Comparison of ENCODE assay signal across 21 cellular contexts in the genomic region with DNA sequence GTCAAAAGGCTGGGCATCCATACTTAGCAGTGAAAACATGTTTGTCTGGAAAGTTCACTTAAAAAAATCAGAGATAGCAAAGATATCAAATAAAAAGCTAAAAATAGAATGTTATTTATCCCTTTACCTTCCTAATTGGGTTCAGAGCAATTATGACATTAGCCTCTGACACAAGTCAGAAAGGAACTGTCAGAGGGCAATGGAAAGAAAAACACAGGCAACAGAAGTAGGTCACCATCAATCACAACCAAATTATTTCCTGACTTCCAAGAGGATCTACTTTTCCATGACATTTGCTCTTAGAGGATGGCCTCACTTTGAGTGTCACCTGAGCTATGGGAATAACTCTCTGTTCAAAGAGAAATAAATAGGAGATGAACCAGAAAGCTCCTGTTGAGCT. TPM values are rescaled to one million over a fixed set of nuclear protein-coding genes. Genes with fewer than 3 reads are reported as not detected.
DNase-seq lines count a peak whose midpoint lies in the region; ATAC-seq, FAIRE-seq and TF ChIP-seq lines count a peak whose summit lies in the region.
"Had no signal": no experiment of that assay in that cellular context is flagged by ENCODE, and none has a peak within 500 bp of the region (broad histone marks: within the 10 kb centered on the region; RNA-seq: fewer than 3 reads in every experiment).

No MANE protein-coding gene starts in this region.

- intact Hi-C loops in HepG2 (cut with micrococcal nuclease; ENCODE audit: unreplicated experiment), result no loop called here

- no peak for DNase-seq in HepG2 (ENCODE audit: low spot score)
- peak; percentile 12 for DNase-seq in SK-N-SH
- DNase-seq in nephron progenitor cell, result no peak
- no peak for DNase-seq in urothelium cell line (ENCODE audit: low spot score)
- no peak for DNase-seq in activated naive CD4-positive, alpha-beta T cell (lab: John Stamatoyannopoulos, UW)
- no peak for DNase-seq in KBM-7
- no peak for DNase-seq in GM10248 (ENCODE audit: extremely low spot score)
- DNase-seq: C1 segment of cervical spinal cord; CD4-positive, alpha-beta memory T cell; DMS153; DMS79 treated with DMSO at 0.1 percent for 48 hours; EL; GOT3; H9 had no signal

- TF ChIP-seq EP300 in HepG2 (IDR thresholded peaks at IDR 0.05; ENCODE audit: low read depth in 2 of 2, low read length in 2 of 2) (no peak), HepG2 (CRISPR knock-in tag; IDR thresholded peaks at IDR 0.05; ENCODE audit: borderline replicate concordance) (no peak), SK-N-SH (IDR thresholded peaks at IDR 0.05; ENCODE audit: borderline replicate concordance in 1 of 2, low read depth in 1 of 2, low read length in 1 of 2) (no peak)

- no peak for TF ChIP-seq POLR2A in HepG2 (IDR thresholded peaks at IDR 0.05; ENCODE audit: insufficient read depth in 1 of 2, low read depth in 2 of 2, low read length in 2 of 2)

- CTCF ChIA-PET in HepG2 (lab: Yijun Ruan, JAX; ENCODE audit: low intra/inter-chr PET ratio, low total read pairs), result no interaction called here
- CTCF ChIA-PET in SK-N-SH (lab: Yijun Ruan, JAX), result interaction anchor here (0.6 to 2.7 kb wide), 5 partner anchors 12 to 58 kb away, joined by 3 to 8 read pairs (median 3); no protein-coding TSS in a partner anchor
- CTCF ChIA-PET in GM10248 (lab: Yijun Ruan, JAX), result interaction anchor here (0.7 to 5.1 kb wide), 5 partner anchors 8 to 54 kb away, joined by 4 to 29 read pairs (median 6); no protein-coding TSS in a partner anchor

- H3K9ac ChIP-seq in liver (ENCODE audit: low read depth in 1 of 2, low read length in 2 of 2) (no peak overlapping the region), HepG2 (ENCODE audit: insufficient read depth, low read depth, low read length) (no peak overlapping the region), SK-N-SH (no peak overlapping the region)

- H3K9me2 ChIP-seq in SK-N-SH, result no peaks in the 10 kb centered on the region

- H3K9me3 Mint-ChIP-seq in nephron progenitor cell, result peaks cover 4% of the 10 kb centered on the region
- H3K9me3 Mint-ChIP-seq: CD4-positive, alpha-beta memory T cell; H9 had no signal

- H3K9me3 ChIP-seq in liver (ENCODE audit: control insufficient read depth in 4 of 4, low read length in 3 of 4) (no peaks in the 10 kb centered on the region), HepG2 (ENCODE audit: low read length) (no peaks in the 10 kb centered on the region), SK-N-SH (no peaks in the 10 kb centered on the region)

- peak overlapping the region; percentile 96 for H3K27ac Mint-ChIP-seq in nephron progenitor cell
- H3K27ac Mint-ChIP-seq: B cell, H9 had no signal

- H3K36me3 Mint-ChIP-seq in nephron progenitor cell (ENCODE audit: low read depth), result no peaks in the 10 kb centered on the region

- H3K27me3 Mint-ChIP-seq in nephron progenitor cell (ENCODE audit: low read depth, poor library complexity), result no peaks in the 10 kb centered on the region
- H3K27me3 Mint-ChIP-seq: B cell had no signal

- TF ChIP-seq RAD21 in liver (IDR thresholded peaks at IDR 0.05), result peak in 1 of 2 donors; percentile 4
- no peak for TF ChIP-seq RAD21 in HepG2 (CRISPR knock-in tag; IDR thresholded peaks at IDR 0.05)
- no peak for TF ChIP-seq RAD21 in SK-N-SH (IDR thresholded peaks at IDR 0.05; ENCODE audit: low read length)

- H3K4me1 Mint-ChIP-seq in nephron progenitor cell, result peaks cover 12% of the 10 kb centered on the region
- H3K4me1 Mint-ChIP-seq: B cell; CD4-positive, alpha-beta memory T cell had no signal

- no peak overlapping the region for H3K27ac ChIP-seq in liver (ENCODE audit: low read depth in 1 of 2, low read length in 2 of 2)
- no peak overlapping the region for H3K27ac ChIP-seq in HepG2 (ENCODE audit: extremely low read length, insufficient read depth, low read length)
- no peak overlapping the region for H3K27ac ChIP-seq in SK-N-SH (ENCODE audit: low read depth in 2 of 2, low read length in 1 of 2)

- no peak for FAIRE-seq in HepG2 (lab: Jason Lieb, UNC)
- peak; percentile 62 for FAIRE-seq in urothelium cell line (lab: Jason Lieb, UNC)
- FAIRE-seq: A204.1, G401.6, GM12892, GM19239 had no signal

- H4K20me1 ChIP-seq in HepG2 (ENCODE audit: insufficient read depth, low read length) (no peaks in the 10 kb centered on the region), SK-N-SH (ENCODE audit: insufficient read depth) (no peaks in the 10 kb centered on the region)

- in situ Hi-C loops in HepG2 (cut with HindIII; ENCODE audit: extremely low pct_ligation_motif_present, low pct_unique_long_range_greater_than_20kb) (no loop called here), KBM-7 (cut with MboI; ENCODE audit: low pct_unique_long_range_greater_than_20kb, low sequenced_read_pairs) (no loop called here)

- H3K4me2 ChIP-seq in HepG2 (ENCODE audit: low read depth, low read length) (no peak overlapping the region), SK-N-SH (no peak overlapping the region)

- H3K4me1 ChIP-seq in liver (ENCODE audit: control insufficient read depth in 4 of 4, insufficient read depth in 4 of 4, low read length in 3 of 4) (peaks cover 0 to 9% (median 2%) of the 10 kb centered on the region in 4 donors), HepG2 (ENCODE audit: insufficient read depth, low read length) (peaks cover 11% of the 10 kb centered on the region), SK-N-SH (ENCODE audit: control insufficient read depth in 1 of 2, insufficient read depth in 2 of 2, low read depth in 1 of 2, low read length in 1 of 2) (no peaks in the 10 kb centered on the region; a peak in 1 of 4 replicates)

- no peak overlapping the region for H3K4me3 Mint-ChIP-seq in nephron progenitor cell
- H3K4me3 Mint-ChIP-seq: B cell; CD4-positive, alpha-beta memory T cell; H9 had no signal

- BruUV-seq in HepG2 (replicated peaks; lab: Mats Ljungman, UMichigan), result no TSS peak

- H3F3A ChIP-seq in SK-N-SH (replicated peaks; ENCODE audit: insufficient read depth), result no peaks in the 10 kb centered on the region

- TF ChIP-seq CTCF in liver (IDR thresholded peaks at IDR 0.05; ENCODE audit: low read depth, low read length, missing input control), result no peak
- TF ChIP-seq CTCF in HepG2 (CRISPR knock-in tag; IDR thresholded peaks at IDR 0.05), result no peak
- no peak for TF ChIP-seq CTCF in SK-N-SH (IDR thresholded peaks at IDR 0.05)
- TF ChIP-seq CTCF in nephron progenitor cell (IDR thresholded peaks at IDR 0.05), result no peak
- no peak for TF ChIP-seq CTCF in GM10248 (IDR thresholded peaks at IDR 0.05; ENCODE audit: control extremely low read depth, extremely low read depth, low read depth, missing control alignments)

- no peak for ATAC-seq in HepG2

- POLR2A ChIA-PET in HepG2 (lab: Yijun Ruan, JAX) (interaction anchor here (1.1 to 1.4 kb wide), 2 partner anchors 8 to 26 kb away, joined by 3 to 4 read pairs; no protein-coding TSS in a partner anchor), SK-N-SH (lab: Yijun Ruan, JAX) (no interaction called here), GM10248 (lab: Yijun Ruan, JAX) (no interaction called here)

- no peaks in the 10 kb centered on the region for H3K79me2 ChIP-seq in HepG2 (ENCODE audit: insufficient read depth, low read length)
- H3K79me2 ChIP-seq in SK-N-SH (ENCODE audit: insufficient read depth), result no peaks in the 10 kb centered on the region

- no peaks in the 10 kb centered on the region for H3K27me3 ChIP-seq in liver (ENCODE audit: control insufficient read depth in 4 of 4, insufficient read depth in 4 of 4, low read length in 3 of 4)
- no peaks in the 10 kb centered on the region for H3K27me3 ChIP-seq in HepG2 (ENCODE audit: control insufficient read depth in 1 of 2, insufficient read depth in 2 of 2, low read length in 2 of 2)
- no peaks in the 10 kb centered on the region for H3K27me3 ChIP-seq in SK-N-SH (ENCODE audit: insufficient read depth)

- H3K4me3 ChIP-seq in liver (ENCODE audit: low read depth in 1 of 3, low read length in 3 of 3) (no peak overlapping the region), HepG2 (replicated peaks in 1 of 3; ENCODE audit: insufficient read depth in 1 of 3, low read depth in 2 of 3, low read length in 3 of 3) (no peak overlapping the region), SK-N-SH (ENCODE audit: low read depth in 2 of 2, low read length in 1 of 2) (no peak overlapping the region)

- H3K36me3 ChIP-seq in liver (ENCODE audit: control insufficient read depth in 4 of 4, insufficient read depth in 3 of 4, low read depth in 1 of 4, low read length in 3 of 4), result peaks cover 0 to 4% (median under 1%) of the 10 kb centered on the region in 4 donors
- H3K36me3 ChIP-seq in HepG2 (replicated peaks in 1 of 2; ENCODE audit: control insufficient read depth in 1 of 2, insufficient read depth in 2 of 2, low read length in 2 of 2), result no peaks in the 10 kb centered on the region
- no peaks in the 10 kb centered on the region for H3K36me3 ChIP-seq in SK-N-SH (replicated peaks in 1 of 2; ENCODE audit: control insufficient read depth in 1 of 2, insufficient read depth in 2 of 2, low read length in 1 of 2)

- no peak overlapping the region for H2AFZ ChIP-seq in HepG2 (ENCODE audit: low read length)
- H2AFZ ChIP-seq in SK-N-SH (ENCODE audit: low read depth), result no peak overlapping the region

RNA-seq across cellular contexts. Expression of a gene that starts 27.5 kb away (rescaled TPM):
- total RNA-seq in liver (10 to 100 TPM; 10.1 to 48.4 TPM), HepG2 (2016; rRNA removed; fragmentation: Illumina TruSeq; extraction: Trizol) (0.46 and 1.0 TPM in 2 replicates)
- polyA plus RNA-seq in liver (10 to 100 TPM; 21.1 to 21.6 TPM), HepG2 (2011; rRNA removed) (0.98 and 1.6 TPM in 2 replicates), SK-N-SH (2012; rRNA removed) (0.07 and 0.08 TPM in 2 replicates)
- 0.35 and 1.3 TPM in 2 replicates for total RNA-seq in HepG2 (2016; cell fraction: cytosol; rRNA removed; fragmentation: Illumina TruSeq; extraction: Trizol; ENCODE audit: low read depth)
- total RNA-seq in HepG2 (2016; cell fraction: insoluble cytoplasmic fraction; rRNA removed; fragmentation: Illumina TruSeq; extraction: Trizol), result 0.97 and 0.98 TPM in 2 replicates
- 0.49 and 0.76 TPM in 2 replicates for total RNA-seq in HepG2 (2016; cell fraction: membrane; rRNA removed; fragmentation: Illumina TruSeq; extraction: Trizol)
- total RNA-seq in HepG2 (2016; cell fraction: nucleus; rRNA removed; fragmentation: Illumina TruSeq; extraction: Trizol), result 0.47 and 1.3 TPM in 2 replicates
- 1.0 and 1.4 TPM in 2 replicates for polyA plus RNA-seq in HepG2 (2011; cell fraction: cytosol; rRNA removed)
- 3.6 and 4.1 TPM in 2 replicates for polyA plus RNA-seq in HepG2 (2011; cell fraction: nucleus; rRNA removed)
- 2.6 and 3.3 TPM in 2 replicates for polyA plus RNA-seq in HepG2 (2012)
- 0.16 and 0.17 TPM in 2 replicates for polyA plus RNA-seq in HepG2 (2016; cell fraction: cytosol; fragmentation: Illumina TruSeq; extraction: Trizol; ENCODE audit: low read depth)
- polyA plus RNA-seq in HepG2 (2016; cell fraction: insoluble cytoplasmic fraction; fragmentation: Illumina TruSeq; extraction: Trizol; ENCODE audit: low read depth), result 0.60 and 0.63 TPM in 2 replicates
- 0.25 and 0.37 TPM in 2 replicates for polyA plus RNA-seq in HepG2 (2016; cell fraction: membrane; fragmentation: Illumina TruSeq; extraction: Trizol; ENCODE audit: low read depth)
- polyA plus RNA-seq in HepG2 (2016; cell fraction: nucleus; fragmentation: Illumina TruSeq; extraction: Trizol; ENCODE audit: insufficient read depth, low read depth), result 1.1 and 1.2 TPM in 2 replicates
- 0.75 and 0.82 TPM in 2 replicates for polyA minus RNA-seq in HepG2 (2011; rRNA and poly(A)+ RNA removed; ENCODE audit: low replicate concordance)
- 0.89 and 0.97 TPM in 2 replicates for polyA minus RNA-seq in HepG2 (2011; cell fraction: cytosol; rRNA and poly(A)+ RNA removed)
- polyA minus RNA-seq in HepG2 (2011; cell fraction: nucleus; rRNA and poly(A)+ RNA removed), result 2.8 and 4.2 TPM in 2 replicates
- polyA plus RNA-seq in SK-N-SH (2012; cell fraction: cytosol; rRNA removed), result 0.13 and 0.18 TPM in 2 replicates
- 0.20 and 0.21 TPM in 2 replicates for polyA plus RNA-seq in SK-N-SH (2012; cell fraction: nucleus; rRNA removed)
- total RNA-seq: HT1080 had no signal

RNA-seq across cellular contexts. Expression of a gene that starts 55.3 kb away (rescaled TPM):
- total RNA-seq in liver, result 100 to 1,000 TPM; 158 to 178 TPM
- polyA plus RNA-seq in liver, result 100 to 1,000 TPM; 181 to 314 TPM
- total RNA-seq in HepG2 (2016; rRNA removed; fragmentation: Illumina TruSeq; extraction: Trizol), result 277 and 357 TPM in 2 replicates
- total RNA-seq in HepG2 (2016; cell fraction: cytosol; rRNA removed; fragmentation: Illumina TruSeq; extraction: Trizol; ENCODE audit: low read depth), result 95.1 and 97.4 TPM in 2 replicates
- 277 and 377 TPM in 2 replicates for total RNA-seq in HepG2 (2016; cell fraction: insoluble cytoplasmic fraction; rRNA removed; fragmentation: Illumina TruSeq; extraction: Trizol)
- 78.5 and 96.6 TPM in 2 replicates for total RNA-seq in HepG2 (2016; cell fraction: membrane; rRNA removed; fragmentation: Illumina TruSeq; extraction: Trizol)
- total RNA-seq in HepG2 (2016; cell fraction: nucleus; rRNA removed; fragmentation: Illumina TruSeq; extraction: Trizol), result 143 and 145 TPM in 2 replicates
- polyA plus RNA-seq in HepG2 (2011; rRNA removed), result 243 and 261 TPM in 2 replicates
- 156 and 261 TPM in 2 replicates for polyA plus RNA-seq in HepG2 (2011; cell fraction: cytosol; rRNA removed)
- 65.4 and 82.9 TPM in 2 replicates for polyA plus RNA-seq in HepG2 (2011; cell fraction: nucleus; rRNA removed)
- polyA plus RNA-seq in HepG2 (2012), result 263 and 319 TPM in 2 replicates
- 53.2 and 57.8 TPM in 2 replicates for polyA plus RNA-seq in HepG2 (2016; cell fraction: cytosol; fragmentation: Illumina TruSeq; extraction: Trizol; ENCODE audit: low read depth)
- 305 and 333 TPM in 2 replicates for polyA plus RNA-seq in HepG2 (2016; cell fraction: insoluble cytoplasmic fraction; fragmentation: Illumina TruSeq; extraction: Trizol; ENCODE audit: low read depth)
- 53.7 and 63.8 TPM in 2 replicates for polyA plus RNA-seq in HepG2 (2016; cell fraction: membrane; fragmentation: Illumina TruSeq; extraction: Trizol; ENCODE audit: low read depth)
- 156 and 160 TPM in 2 replicates for polyA plus RNA-seq in HepG2 (2016; cell fraction: nucleus; fragmentation: Illumina TruSeq; extraction: Trizol; ENCODE audit: insufficient read depth, low read depth)
- polyA minus RNA-seq in HepG2 (2011; rRNA and poly(A)+ RNA removed; ENCODE audit: low replicate concordance), result 91.9 and 99.7 TPM in 2 replicates
- polyA minus RNA-seq in HepG2 (2011; cell fraction: cytosol; rRNA and poly(A)+ RNA removed), result 172 and 198 TPM in 2 replicates
- polyA minus RNA-seq in HepG2 (2011; cell fraction: nucleus; rRNA and poly(A)+ RNA removed), result 130 and 202 TPM in 2 replicates
- 448 and 565 TPM in 2 replicates for polyA plus RNA-seq in SK-N-SH (2012; rRNA removed)
- polyA plus RNA-seq in SK-N-SH (2012; cell fraction: cytosol; rRNA removed), result 686 and 851 TPM in 2 replicates
- 145 and 283 TPM in 2 replicates for polyA plus RNA-seq in SK-N-SH (2012; cell fraction: nucleus; rRNA removed)

Comparison
In these comparisons a context has a peak if more than half of its experiments do, and no peak if none do; other contexts are left out.
1. RNA of a gene that starts 27.5 kb away (polyA plus RNA-seq): 21.1 to 21.6 TPM in liver; 0.16 to 4.1 TPM in HepG2 and 0.07 to 0.21 TPM in SK-N-SH; every median in the first group is over 4 times any median in the second.